Comparison of ENCODE assay signal across 1 cellular context in genomic region chr17:52136173-52136572, GRCh38.
TF ChIP-seq lines count a peak whose summit lies in the region.

No MANE protein-coding gene starts in this region.

TF ChIP-seq in H1, 55 proteins besides CTCF, POLR2A, EP300 and RAD21 (continued from another document):
- TF ChIP-seq USF2 (IDR thresholded peaks at IDR 0.05; ENCODE audit: low read length) (no peak), RXRA (IDR thresholded peaks at IDR 0.05; ENCODE audit: insufficient read depth, low read depth, low read length) (no peak)
